8 cellular contexts compared by ENCODE assay signal in genomic region chr1:157992031-157992568, GRCh38. TPM values are rescaled to one million over a fixed set of nuclear protein-coding genes. Genes with fewer than 3 reads are reported as not detected.
DNase-seq lines count a peak whose midpoint lies in the region; ATAC-seq and TF ChIP-seq lines count a peak whose summit lies in the region.

No MANE protein-coding gene starts in this region.

- H3K36me3 ChIP-seq in hepatocyte (replicated peaks; ENCODE audit: insufficient read depth, low read depth) (no peaks in the 10 kb centered on the region), sigmoid colon (no peaks in the 10 kb centered on the region)

- ATAC-seq in HG03571 (IDR thresholded peaks at IDR 0.05; ENCODE audit: unreplicated experiment) (no peak), GM21576 (IDR thresholded peaks at IDR 0.05; ENCODE audit: unreplicated experiment) (no peak)

- WGBS in hepatocyte (ENCODE audit: low lambda C conversion rate, missing lambda C conversion rate): 25% methylated on average over 7 of the region's 7 CpGs
- WGBS in sigmoid colon, 2 donors: 26% methylated on average over 7 of the region's 7 CpGs

- TF ChIP-seq CTCF in RWPE1 (conservative IDR thresholded peaks at IDR 0.05; ENCODE audit: low read depth) (peak; percentile 96), hepatocyte (IDR thresholded peaks at IDR 0.05; ENCODE audit: poor library complexity) (peak; percentile 94), sigmoid colon (IDR thresholded peaks at IDR 0.05) (peak; percentile 95 to 97 (median 96))

- H3K4me1 ChIP-seq in hepatocyte (ENCODE audit: insufficient read depth) (peaks cover 10% of the 10 kb centered on the region), sigmoid colon (peaks cover 0 to 37% (median 34%) of the 10 kb centered on the region in 4 donors)

- no peak for TF ChIP-seq POLR2A in sigmoid colon (IDR thresholded peaks at IDR 0.05)

- peaks cover 43% of the 10 kb centered on the region for H3K79me2 ChIP-seq in hepatocyte

- H3K4me3 ChIP-seq in hepatocyte: no peak overlapping the region
- H3K4me3 ChIP-seq in sigmoid colon: no peak overlapping the region

- DNase-seq in DMS 273 (lab: John Stamatoyannopoulos, UW; ENCODE audit: unreplicated experiment): peak; percentile 87
- peak; percentile 64 for DNase-seq in HT1080 (ENCODE audit: low read depth)
- peak; percentile 73 for DNase-seq in RWPE1 (ENCODE audit: low spot score)
- DNase-seq in amygdala (lab: John Stamatoyannopoulos, UW): peak in 41 of 56 donors; percentile 6 to 76 (median 35)
- DNase-seq in hepatocyte (ENCODE audit: low spot score): peak; percentile 86
- peak; percentile 89 for DNase-seq in sigmoid colon

- H3K27ac ChIP-seq in RWPE1 (peak overlapping the region; percentile 94), hepatocyte (peak overlapping the region; percentile 97), sigmoid colon (peak overlapping the region; percentile 91 to 99 (median 97))

- no peak for TF ChIP-seq EP300 in sigmoid colon (IDR thresholded peaks at IDR 0.05)

- peak overlapping the region; percentile 88 for H3K4me2 ChIP-seq in hepatocyte

- CTCF ChIA-PET in RWPE1 (lab: Yijun Ruan, JAX): interaction anchor here (0.5 to 4.1 kb wide), 40 partner anchors 9 to 610 kb away, joined by 3 to 55 read pairs (median 4); no protein-coding TSS in a partner anchor

- no peak overlapping the region for H2AFZ ChIP-seq in hepatocyte

- H3K9me2 ChIP-seq in hepatocyte (replicated peaks; ENCODE audit: insufficient read depth): no peaks in the 10 kb centered on the region

- intact Hi-C loops in sigmoid colon (cut with DNase I): loop anchor here (1.0 kb wide), 2 partner anchors 44 to 95 kb away; no protein-coding TSS in a partner anchor

- peaks cover 7% of the 10 kb centered on the region for H4K20me1 ChIP-seq in hepatocyte (ENCODE audit: insufficient read depth, poor library complexity, severe bottlenecking)

- H3K9me3 ChIP-seq in hepatocyte (ENCODE audit: low read depth): no peaks in the 10 kb centered on the region
- H3K9me3 ChIP-seq in sigmoid colon: no peaks in the 10 kb centered on the region

- POLR2A ChIA-PET in RWPE1 (lab: Yijun Ruan, JAX; ENCODE audit: low non-redundant PET): interaction anchor here (1.1 kb wide), 1 partner anchor 38 kb away, joined by 3 read pairs; no protein-coding TSS in a partner anchor

- H3K27me3 ChIP-seq in hepatocyte (peaks cover 9% of the 10 kb centered on the region), sigmoid colon (no peaks in the 10 kb centered on the region)

RNA-seq across cellular contexts. Expression of gene KIRREL1, which starts 1.3 kb away (rescaled TPM):
- total RNA-seq in HT1080 (2014; rRNA removed; shearing (Covaris generic)): 58.3 and 68.8 TPM in 2 replicates
- 35.1 and 39.9 TPM in 2 replicates for polyA plus RNA-seq in HT1080 (2015; cell fraction: cytosol; rRNA removed)
- 78.7 and 83.3 TPM in 2 replicates for polyA plus RNA-seq in HT1080 (2015; cell fraction: nucleus; rRNA removed)
- total RNA-seq in hepatocyte (33.5 and 47.1 TPM in 2 replicates), sigmoid colon (10 to 100 TPM; 29.0 to 57.0 (median 44.0) TPM)
- polyA plus RNA-seq in hepatocyte (14.8 and 20.4 TPM in 2 replicates), sigmoid colon (10 to 100 TPM in 1 of 3 donors, 1 to 10 TPM in 1, under 1 TPM in 1; 0.92 to 11.5 (median 1.8) TPM)

Comparison
In these comparisons a context has a peak if more than half of its experiments do, and no peak if none do; other contexts are left out.
1. DNase-seq: peak in every context shown above with its lines; median percentile 89 in sigmoid colon; 87 in DMS 273; 86 in hepatocyte; 73 in RWPE1; 64 in HT1080; 35 in amygdala.